1 cellular context compared by ENCODE assay signal in the genomic region with DNA sequence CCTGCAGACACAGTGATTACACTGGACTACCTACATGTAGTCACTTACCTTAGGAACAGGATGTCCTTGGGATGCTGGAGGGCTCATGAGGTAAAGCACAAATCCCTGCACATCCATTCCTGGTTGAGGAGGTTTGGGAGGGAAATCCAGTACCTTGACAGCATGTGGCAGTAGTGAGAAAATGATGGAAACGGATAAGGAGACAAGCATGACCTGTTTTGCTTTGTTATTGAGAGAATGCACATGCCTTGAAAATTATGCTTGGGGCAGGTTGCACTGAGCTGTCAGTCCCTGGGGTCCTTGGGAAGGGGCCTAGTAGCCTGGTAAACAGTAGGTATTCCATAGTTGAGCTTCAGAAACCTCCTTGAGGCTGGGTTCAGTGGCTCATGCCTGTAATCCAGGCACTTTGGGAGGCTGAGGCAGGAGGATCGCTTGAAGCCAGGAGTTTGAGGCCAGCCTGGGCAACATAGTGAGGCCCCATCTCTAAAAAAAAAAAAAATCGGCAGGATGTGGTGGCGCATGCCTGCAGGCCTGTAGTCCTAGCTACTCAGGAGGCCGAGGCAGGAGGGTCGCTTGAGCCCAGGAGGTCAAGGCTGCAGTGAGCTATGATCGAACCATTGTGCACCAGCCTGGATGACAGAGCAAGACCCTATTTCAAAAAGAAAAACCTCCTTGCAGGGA.
A peak's percentile ranks its signal among the peaks of the same experiment; 100 is the strongest.
TF ChIP-seq lines count a peak whose summit lies in the region.

No MANE protein-coding gene starts in this region.

TF ChIP-seq in A549, 52 proteins besides CTCF, POLR2A, EP300 and RAD21:
- TF ChIP-seq CHD4 (IDR thresholded peaks at IDR 0.05; ENCODE audit: borderline replicate concordance) (no peak), KDM5A (IDR thresholded peaks at IDR 0.05) (no peak), JUN (IDR thresholded peaks at IDR 0.05) (no peak), HEYL (CRISPR knock-in tag; IDR thresholded peaks at IDR 0.05) (no peak), TFCP2L1 (CRISPR knock-in tag; IDR thresholded peaks at IDR 0.05) (no peak), HOXA7 (CRISPR knock-in tag; IDR thresholded peaks at IDR 0.05) (no peak), MAFK (IDR thresholded peaks at IDR 0.05; ENCODE audit: partially characterized antibody) (no peak), ZSCAN20 (CRISPR knock-in tag; IDR thresholded peaks at IDR 0.05) (no peak)
- TF ChIP-seq, protein P1, sequence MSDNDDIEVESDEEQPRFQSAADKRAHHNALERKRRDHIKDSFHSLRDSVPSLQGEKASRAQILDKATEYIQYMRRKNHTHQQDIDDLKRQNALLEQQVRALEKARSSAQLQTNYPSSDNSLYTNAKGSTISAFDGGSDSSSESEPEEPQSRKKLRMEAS (IDR thresholded peaks at IDR 0.05), result peak; percentile 52; the same call in 1 of the 2 replicates
- TF ChIP-seq, protein P2, sequence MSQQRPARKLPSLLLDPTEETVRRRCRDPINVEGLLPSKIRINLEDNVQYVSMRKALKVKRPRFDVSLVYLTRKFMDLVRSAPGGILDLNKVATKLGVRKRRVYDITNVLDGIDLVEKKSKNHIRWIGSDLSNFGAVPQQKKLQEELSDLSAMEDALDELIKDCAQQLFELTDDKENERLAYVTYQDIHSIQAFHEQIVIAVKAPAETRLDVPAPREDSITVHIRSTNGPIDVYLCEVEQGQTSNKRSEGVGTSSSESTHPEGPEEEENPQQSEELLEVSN (IDR thresholded peaks at IDR 0.05; ENCODE audit: borderline replicate concordance, low read depth), result peak; percentile 56
- TF ChIP-seq, protein P3, sequence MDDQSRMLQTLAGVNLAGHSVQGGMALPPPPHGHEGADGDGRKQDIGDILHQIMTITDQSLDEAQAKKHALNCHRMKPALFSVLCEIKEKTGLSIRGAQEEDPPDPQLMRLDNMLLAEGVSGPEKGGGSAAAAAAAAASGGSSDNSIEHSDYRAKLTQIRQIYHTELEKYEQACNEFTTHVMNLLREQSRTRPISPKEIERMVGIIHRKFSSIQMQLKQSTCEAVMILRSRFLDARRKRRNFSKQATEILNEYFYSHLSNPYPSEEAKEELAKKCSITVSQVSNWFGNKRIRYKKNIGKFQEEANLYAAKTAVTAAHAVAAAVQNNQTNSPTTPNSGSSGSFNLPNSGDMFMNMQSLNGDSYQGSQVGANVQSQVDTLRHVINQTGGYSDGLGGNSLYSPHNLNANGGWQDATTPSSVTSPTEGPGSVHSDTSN (IDR thresholded peaks at IDR 0.05), result no peak
TF ChIP-seq in A549: peak in this region for 2.
